In genomic region chr6:132816665-132817064, GRCh38 we compare ENCODE assay signal across 9 cellular contexts. TPM values are rescaled to one million over a fixed set of nuclear protein-coding genes. Genes with fewer than 3 reads are reported as not detected.
DNase-seq lines count a peak whose midpoint lies in the region; ATAC-seq, FAIRE-seq and TF ChIP-seq lines count a peak whose summit lies in the region.
"Had no signal": no experiment of that assay in that cellular context is flagged by ENCODE, and none has a peak within 500 bp of the region (broad histone marks: within the 10 kb centered on the region; RNA-seq: fewer than 3 reads in every experiment).

No MANE protein-coding gene starts in this region.

- peak overlapping the region; percentile 91 to 99 (median 98) for H3K4me3 Mint-ChIP-seq in CD8-positive, alpha-beta memory T cell
- H3K4me3 Mint-ChIP-seq in astrocyte (ENCODE audit: unreplicated experiment): peak overlapping the region; percentile 99
- H3K4me3 Mint-ChIP-seq in naive thymus-derived CD4-positive, alpha-beta T cell: peak overlapping the region; percentile 91 to 100 (median 98)

- FAIRE-seq in astrocyte (lab: Jason Lieb, UNC) (no peak), D721Med (lab: Jason Lieb, UNC) (no peak)

- H3K4me3 ChIP-seq in CD8-positive, alpha-beta memory T cell (ENCODE audit: low read length): peak overlapping the region; percentile 82
- H3K4me3 ChIP-seq in KMS-11 (IDR thresholded peaks at IDR 0.05; ENCODE audit: insufficient read depth, low read depth, low read length) (no peak overlapping the region), astrocyte (ENCODE audit: insufficient read depth, low read depth, low read length) (peak overlapping the region; percentile 100), adrenal gland (peak overlapping the region in 1 of 4 donors; percentile 86)
- H3K4me3 ChIP-seq in naive thymus-derived CD4-positive, alpha-beta T cell (ENCODE audit: low read length): peak overlapping the region; percentile 68

- H3K4me2 ChIP-seq in KMS-11 (peak overlapping the region; percentile 97; the same call in 1 of the 2 replicates), astrocyte (ENCODE audit: low read length) (peak overlapping the region; percentile 95)

- H3K9me3 Mint-ChIP-seq in CD8-positive, alpha-beta memory T cell: no peaks in the 10 kb centered on the region
- H3K9me3 Mint-ChIP-seq in astrocyte (ENCODE audit: unreplicated experiment): no peaks in the 10 kb centered on the region
- H3K9me3 Mint-ChIP-seq in naive thymus-derived CD4-positive, alpha-beta T cell: peaks cover 0 to 10% (median 0%) of the 10 kb centered on the region in 11 donors

- H4K20me1 ChIP-seq in KMS-11 (ENCODE audit: insufficient read depth) (peaks cover 37% of the 10 kb centered on the region), astrocyte (ENCODE audit: insufficient read depth, low read length) (peaks cover 65% of the 10 kb centered on the region)

- H3K9me3 ChIP-seq in CD8-positive, alpha-beta memory T cell (ENCODE audit: low read length): no peaks in the 10 kb centered on the region
- H3K9me3 ChIP-seq in astrocyte (ENCODE audit: insufficient read depth, low read depth, low read length) (no peaks in the 10 kb centered on the region), adrenal gland (replicated peaks in 1 of 3) (no peaks in the 10 kb centered on the region)
- no peaks in the 10 kb centered on the region for H3K9me3 ChIP-seq in naive thymus-derived CD4-positive, alpha-beta T cell (ENCODE audit: control insufficient read depth in 2 of 3, low read length in 3 of 3)

- H3K36me3 ChIP-seq in CD8-positive, alpha-beta memory T cell (ENCODE audit: insufficient read depth, low read length): peaks cover 29% of the 10 kb centered on the region
- H3K36me3 ChIP-seq in KMS-11 (ENCODE audit: insufficient read depth): peaks cover 26% of the 10 kb centered on the region; the same call in 1 of the 2 replicates
- peaks cover 46% of the 10 kb centered on the region for H3K36me3 ChIP-seq in astrocyte (ENCODE audit: insufficient read depth, low read length)
- H3K36me3 ChIP-seq in naive thymus-derived CD4-positive, alpha-beta T cell (ENCODE audit: control insufficient read depth in 2 of 3, insufficient read depth in 3 of 3, low read length in 3 of 3): peaks cover 8 to 47% (median 21%) of the 10 kb centered on the region in 3 experiments
- peaks cover 0 to 45% of the 10 kb centered on the region in 2 donors for H3K36me3 ChIP-seq in adrenal gland (replicated peaks in 1 of 2)

- H3K27me3 ChIP-seq in CD8-positive, alpha-beta memory T cell (ENCODE audit: insufficient read depth, low read length, poor library complexity, severe bottlenecking): no peaks in the 10 kb centered on the region
- H3K27me3 ChIP-seq in KMS-11 (ENCODE audit: insufficient read depth, low read depth) (no peaks in the 10 kb centered on the region), astrocyte (ENCODE audit: insufficient read depth, low read length) (no peaks in the 10 kb centered on the region), adrenal gland (no peaks in the 10 kb centered on the region)
- H3K27me3 ChIP-seq in naive thymus-derived CD4-positive, alpha-beta T cell (ENCODE audit: control insufficient read depth in 2 of 2, insufficient read depth in 2 of 2, low read length in 2 of 2): no peaks in the 10 kb centered on the region

- no peak overlapping the region; the same call in 1 of the 2 replicates for H3K9ac ChIP-seq in KMS-11
- H3K9ac ChIP-seq in astrocyte (ENCODE audit: low read length): peak overlapping the region; percentile 99

- H2AFZ ChIP-seq in KMS-11 (ENCODE audit: low read depth): no peak overlapping the region
- no peak overlapping the region for H2AFZ ChIP-seq in astrocyte (ENCODE audit: low read depth, low read length)

- TF ChIP-seq CTCF in KMS-11 (conservative IDR thresholded peaks at IDR 0.05; ENCODE audit: low read depth, low read length) (no peak), astrocyte (IDR thresholded peaks at IDR 0.05; ENCODE audit: insufficient read depth, low read depth, low read length) (no peak), D721Med (IDR thresholded peaks at IDR 0.05; ENCODE audit: insufficient read depth, missing control alignments) (no peak), adrenal gland (IDR thresholded peaks at IDR 0.05) (no peak)

- ATAC-seq in naive thymus-derived CD4-positive, alpha-beta T cell: no peak
- no peak for ATAC-seq in GM19455 (IDR thresholded peaks at IDR 0.05; ENCODE audit: unreplicated experiment)

- no peak overlapping the region for H3K27ac ChIP-seq in CD8-positive, alpha-beta memory T cell (ENCODE audit: low read depth, low read length)
- H3K27ac ChIP-seq in KMS-11: peak overlapping the region; percentile 49; the same call in 1 of the 2 replicates
- H3K27ac ChIP-seq in astrocyte (ENCODE audit: low read depth, low read length): no peak overlapping the region
- H3K27ac ChIP-seq in naive thymus-derived CD4-positive, alpha-beta T cell (ENCODE audit: low read depth, low read length): peak overlapping the region; percentile 83
- no peak overlapping the region for H3K27ac ChIP-seq in adrenal gland

- no peak for TF ChIP-seq POLR2A in adrenal gland (IDR thresholded peaks at IDR 0.05)

- peaks cover 26% of the 10 kb centered on the region for H3K79me2 ChIP-seq in KMS-11 (ENCODE audit: insufficient read depth, low read depth)
- H3K79me2 ChIP-seq in astrocyte (ENCODE audit: insufficient read depth, low read length): peaks cover 40% of the 10 kb centered on the region

- peak overlapping the region; percentile 72 to 99 (median 96) for H3K27ac Mint-ChIP-seq in CD8-positive, alpha-beta memory T cell
- H3K27ac Mint-ChIP-seq in astrocyte (ENCODE audit: unreplicated experiment): peak overlapping the region; percentile 63
- H3K27ac Mint-ChIP-seq in naive thymus-derived CD4-positive, alpha-beta T cell: peak overlapping the region in 8 of 9 donors; percentile 69 to 100 (median 98)

- 70 to 74% (median 72%) methylated on average over 4 of the region's 4 CpGs for WGBS in adrenal gland, 4 donors

- intact Hi-C loops in naive thymus-derived CD4-positive, alpha-beta T cell (cut with micrococcal nuclease): no loop called here
- intact Hi-C loops in cardiac septum (cut with DNase I): no loop called here
- intact Hi-C loops in adrenal gland (cut with DNase I): no loop called here

- CTCF ChIA-PET in CD8-positive, alpha-beta memory T cell (lab: Charles Lee): interaction anchor here (0.8 to 9.4 kb wide), 2 partner anchors 17 to 18 kb away, joined by 4 to 67 read pairs; partner anchors contain the start of gene SLC18B1
- CTCF ChIA-PET in naive thymus-derived CD4-positive, alpha-beta T cell (lab: Charles Lee): interaction anchor here (0.6 kb wide), 1 partner anchor 150 kb away, joined by 3 read pairs; no protein-coding TSS in a partner anchor

- H3K4me1 ChIP-seq in CD8-positive, alpha-beta memory T cell (ENCODE audit: insufficient read depth, low read length): peaks cover 34% of the 10 kb centered on the region
- H3K4me1 ChIP-seq in KMS-11 (ENCODE audit: low read depth, poor library complexity, severe bottlenecking): peaks cover 30% of the 10 kb centered on the region
- H3K4me1 ChIP-seq in astrocyte (ENCODE audit: insufficient read depth, low read length): peaks cover 19% of the 10 kb centered on the region
- H3K4me1 ChIP-seq in naive thymus-derived CD4-positive, alpha-beta T cell (ENCODE audit: control insufficient read depth in 2 of 2, insufficient read depth in 2 of 2, low read length in 2 of 2): peaks cover 23 to 26% of the 10 kb centered on the region in 2 donors
- H3K4me1 ChIP-seq in adrenal gland (replicated peaks in 1 of 2): peaks cover 15 to 29% of the 10 kb centered on the region in 2 donors

- POLR2A ChIA-PET in CD8-positive, alpha-beta memory T cell (lab: Charles Lee): no interaction called here
- POLR2A ChIA-PET in naive thymus-derived CD4-positive, alpha-beta T cell (lab: Charles Lee): interaction anchor here (1.0 to 5.2 kb wide), 7 partner anchors 8 to 304 kb away, joined by 3 to 116 read pairs (median 4); partner anchors contain the start of gene STX7

- peaks cover 21 to 70% (median 22%) of the 10 kb centered on the region in 3 donors for H3K36me3 Mint-ChIP-seq in CD8-positive, alpha-beta memory T cell
- H3K36me3 Mint-ChIP-seq in astrocyte (ENCODE audit: low read depth, unreplicated experiment): peaks cover 32% of the 10 kb centered on the region
- H3K36me3 Mint-ChIP-seq in naive thymus-derived CD4-positive, alpha-beta T cell: peaks cover 10 to 53% (median 27%) of the 10 kb centered on the region in 5 donors

- peaks cover 63 to 83% (median 74%) of the 10 kb centered on the region in 3 donors for H3K4me1 Mint-ChIP-seq in CD8-positive, alpha-beta memory T cell
- H3K4me1 Mint-ChIP-seq in astrocyte (ENCODE audit: low read depth, unreplicated experiment): peaks cover 53% of the 10 kb centered on the region
- peaks cover 43 to 78% (median 67%) of the 10 kb centered on the region in 7 donors for H3K4me1 Mint-ChIP-seq in naive thymus-derived CD4-positive, alpha-beta T cell

- peaks cover 0 to 7% of the 10 kb centered on the region in 2 donors for H3K27me3 Mint-ChIP-seq in CD8-positive, alpha-beta memory T cell
- H3K27me3 Mint-ChIP-seq in astrocyte (ENCODE audit: low read depth, unreplicated experiment): no peaks in the 10 kb centered on the region
- H3K27me3 Mint-ChIP-seq in naive thymus-derived CD4-positive, alpha-beta T cell: peaks cover 0 to 6% (median 0%) of the 10 kb centered on the region in 5 donors

- DNase-seq in CD8-positive, alpha-beta memory T cell: no peak
- DNase-seq in astrocyte (ENCODE audit: low read depth) (no peak), D721Med (ENCODE audit: insufficient read length, low spot score) (no peak), cardiac septum (ENCODE audit: low spot score) (no peak), adrenal gland (no peak)
- DNase-seq in naive thymus-derived CD4-positive, alpha-beta T cell: no peak

RNA-seq across cellular contexts. Expression of gene RPS12, which starts 2.3 kb away (rescaled TPM):
- total RNA-seq in CD8-positive, alpha-beta memory T cell: 1,000 to 10,000 TPM; 1,945 to 2,001 TPM
- polyA plus RNA-seq in CD8-positive, alpha-beta memory T cell: 2,302 TPM
- total RNA-seq in astrocyte (959 and 1,022 TPM in 2 replicates), cardiac septum (366 TPM), adrenal gland (1,000 to 10,000 TPM in 2 of 8 donors, 100 to 1,000 TPM in 6; 686 to 1,861 (median 832) TPM)
- 1,000 to 10,000 TPM; 1,361 to 2,870 (median 2,682) TPM for total RNA-seq in naive thymus-derived CD4-positive, alpha-beta T cell
- 1,000 to 10,000 TPM; 2,662 to 3,656 TPM for polyA plus RNA-seq in naive thymus-derived CD4-positive, alpha-beta T cell
- polyA plus RNA-seq in adrenal gland: 1,000 to 10,000 TPM in 1 of 3 donors, 100 to 1,000 TPM in 2; 901 to 1,022 (median 931) TPM

RNA-seq across cellular contexts. Expression of gene SLC18B1, which starts 18.2 kb away (rescaled TPM):
- 1 to 10 TPM; 7.1 to 7.3 TPM for total RNA-seq in CD8-positive, alpha-beta memory T cell
- 14.7 TPM for polyA plus RNA-seq in CD8-positive, alpha-beta memory T cell
- total RNA-seq in astrocyte (8.2 and 10.6 TPM in 2 replicates), cardiac septum (1.2 TPM), adrenal gland (10 to 100 TPM in 7 of 8 donors, 1 to 10 TPM in 1; 8.7 to 32.8 (median 14.9) TPM)
- total RNA-seq in naive thymus-derived CD4-positive, alpha-beta T cell: 10 to 100 TPM in 4 of 5 experiments, 1 to 10 TPM in 1; 5.7 to 16.4 (median 11.8) TPM
- 10 to 100 TPM; 17.8 to 18.3 TPM for polyA plus RNA-seq in naive thymus-derived CD4-positive, alpha-beta T cell
- polyA plus RNA-seq in adrenal gland: 10 to 100 TPM; 10.1 to 10.5 (median 10.2) TPM

RNA-seq across cellular contexts. Expression of gene VNN2, which starts 59.0 kb away (rescaled TPM):
- 1 to 10 TPM; 5.1 to 6.0 TPM for total RNA-seq in CD8-positive, alpha-beta memory T cell
- polyA plus RNA-seq in CD8-positive, alpha-beta memory T cell: 35.8 TPM
- 0.18 TPM in 1 of 2 replicates, not detected in the other for total RNA-seq in astrocyte
- 10 to 100 TPM in 4 of 5 experiments, 1 to 10 TPM in 1; 9.7 to 47.0 (median 32.1) TPM for total RNA-seq in naive thymus-derived CD4-positive, alpha-beta T cell
- polyA plus RNA-seq in naive thymus-derived CD4-positive, alpha-beta T cell: 10 to 100 TPM; 43.6 to 52.3 TPM
- total RNA-seq in cardiac septum: 3.1 TPM
- 1 to 10 TPM; 1.6 to 9.5 (median 4.2) TPM for total RNA-seq in adrenal gland
- 1 to 10 TPM in 2 of 3 donors, under 1 TPM in 1; 0.91 to 3.1 (median 1.4) TPM for polyA plus RNA-seq in adrenal gland
- total RNA-seq: NCI-H460 had no signal

Comparison
In these comparisons a context has a peak if more than half of its experiments do, and no peak if none do; other contexts are left out.
1. H3K27ac ChIP-seq: peak in KMS-11 (single experiment) and naive thymus-derived CD4-positive, alpha-beta T cell (single experiment); none in CD8-positive, alpha-beta memory T cell (single experiment), astrocyte (single experiment) and adrenal gland (0 of 5).
2. Peak in every context shown above with its lines, with median percentiles within 50 percentile points of each other: H3K27ac Mint-ChIP-seq and H3K4me3 Mint-ChIP-seq.